In genomic region chr9:5767968-5768932, GRCh38 we compare ENCODE assay signal across 10 cellular contexts.
A peak's percentile ranks its signal among the peaks of the same experiment; 100 is the strongest.
DNase-seq lines count a peak whose midpoint lies in the region; ATAC-seq and TF ChIP-seq lines count a peak whose summit lies in the region.
"Had no signal": no experiment of that assay in that cellular context is flagged by ENCODE, and none has a peak within 500 bp of the region (broad histone marks: within the 10 kb centered on the region; RNA-seq: fewer than 3 reads in every experiment).

No MANE protein-coding gene starts in this region.

- H3K9me3 ChIP-seq in IMR-90 (ENCODE audit: control insufficient read depth, insufficient read depth, low read length): no peaks in the 10 kb centered on the region

- no peak for TF ChIP-seq CTCF in IMR-90 (conservative IDR thresholded peaks at IDR 0.05; ENCODE audit: low read depth, low read length)
- TF ChIP-seq CTCF in chondrocyte (IDR thresholded peaks at IDR 0.05): no peak
- no peak for TF ChIP-seq CTCF in foreskin keratinocyte (conservative IDR thresholded peaks at IDR 0.05)

- peaks cover 61% of the 10 kb centered on the region for H3K36me3 ChIP-seq in IMR-90 (ENCODE audit: control insufficient read depth, insufficient read depth, low read length)

- POLR2A ChIA-PET in IMR-90 (lab: Charles Lee; ENCODE audit: unreplicated experiment): no interaction called here

- H3K4ac ChIP-seq in IMR-90 (ENCODE audit: low read depth, low read length): no peak overlapping the region

- no peak overlapping the region for H3K4me3 Mint-ChIP-seq in chondrocyte (ENCODE audit: unreplicated experiment)

- H2BK120ac ChIP-seq in IMR-90 (ENCODE audit: low read depth, low read length): no peak overlapping the region

- H3K27ac ChIP-seq in IMR-90 (ENCODE audit: insufficient read depth, low read length) (no peak overlapping the region), foreskin keratinocyte (no peak overlapping the region)

- H3K36me3 Mint-ChIP-seq in chondrocyte (ENCODE audit: low read depth): peaks cover 55% of the 10 kb centered on the region

- H2AK5ac ChIP-seq in IMR-90 (ENCODE audit: low read depth, low read length): no peak overlapping the region

- H2AFZ ChIP-seq in IMR-90 (replicated peaks; ENCODE audit: low read length, poor library complexity): no peak overlapping the region

- peaks cover 4% of the 10 kb centered on the region for H3K4me1 Mint-ChIP-seq in chondrocyte (ENCODE audit: low read depth)

- no peak for TF ChIP-seq RAD21 in IMR-90 (IDR thresholded peaks at IDR 0.05; ENCODE audit: low read length)

- no peak overlapping the region for H2AK9ac ChIP-seq in IMR-90 (replicated peaks; ENCODE audit: low read depth, low read length, poor library complexity)

- ATAC-seq in GM19351 (IDR thresholded peaks at IDR 0.05; ENCODE audit: unreplicated experiment) (peak; percentile 47), IMR-90 (ENCODE audit: low read depth) (peak; percentile 40; the same call in 1 of the 2 replicates), GM21528 (IDR thresholded peaks at IDR 0.05; ENCODE audit: low FRiP score, unreplicated experiment) (no peak), Right ventricle myocardium superior (ENCODE audit: poor library complexity) (no peak), foreskin keratinocyte (no peak)

- CTCF ChIA-PET in IMR-90 (lab: Yijun Ruan, JAX): interaction anchor here (0.6 kb wide), 1 partner anchor 121 kb away, joined by 4 read pairs; no protein-coding TSS in a partner anchor

- no peak overlapping the region for H3K18ac ChIP-seq in IMR-90 (ENCODE audit: low read depth, low read length)

- H3K9ac ChIP-seq in IMR-90 (ENCODE audit: low read depth, low read length): no peak overlapping the region

- peak overlapping the region; percentile 36 for H3K27ac Mint-ChIP-seq in chondrocyte (ENCODE audit: unreplicated experiment)

- in situ Hi-C loops in IMR-90 (cut with MboI; ENCODE audit: low sequenced_read_pairs): no loop called here

- H3K9me3 Mint-ChIP-seq in chondrocyte (ENCODE audit: low read depth): no peaks in the 10 kb centered on the region

- H3K4me2 ChIP-seq in IMR-90 (ENCODE audit: low read depth, low read length): no peak overlapping the region

- H2BK5ac ChIP-seq in IMR-90 (ENCODE audit: low read depth, low read length, poor library complexity, severe bottlenecking): no peak overlapping the region

- no peak overlapping the region for H3K23ac ChIP-seq in IMR-90 (ENCODE audit: low read depth, low read length)

- no peak overlapping the region for H3K56ac ChIP-seq in IMR-90 (ENCODE audit: extremely low read depth, insufficient read depth, low read length)

- H3K27me3 ChIP-seq in IMR-90 (ENCODE audit: control insufficient read depth, insufficient read depth, low read length) (no peaks in the 10 kb centered on the region), foreskin keratinocyte (no peaks in the 10 kb centered on the region)

- DNase-seq in IMR-90: no peak
- DNase-seq in chondrocyte (ENCODE audit: low spot score): no peak
- DNase-seq in hippocampal formation (lab: John Stamatoyannopoulos, UW): no peak
- no peak for DNase-seq in Right ventricle myocardium superior
- DNase-seq in foreskin keratinocyte: no peak
- DNase-seq: anterior cingulate cortex, posterior cingulate gyrus had no signal

- H3K4me3 ChIP-seq in GM08714 (ENCODE audit: low read length): peak overlapping the region; percentile 8; the same call in 1 of the 2 replicates
- no peak overlapping the region for H3K4me3 ChIP-seq in IMR-90 (ENCODE audit: insufficient read depth, low read depth, low read length)

- peaks cover 26% of the 10 kb centered on the region in 2 experiments; a peak in 3 of 4 replicates for H3K79me1 ChIP-seq in IMR-90 (ENCODE audit: low read depth in 1 of 2, low read length in 2 of 2)

- intact Hi-C loops in IMR-90 (cut with micrococcal nuclease): no loop called here
- intact Hi-C loops in Right ventricle myocardium superior (cut with DNase I): no loop called here

- dilution Hi-C loops in IMR-90 (cut with HindIII; ENCODE audit: low sequenced_read_pairs, unreplicated experiment): no loop called here

- no peak overlapping the region for H4K5ac ChIP-seq in IMR-90 (ENCODE audit: low read depth, low read length)

- BruUV-seq in IMR-90 (replicated peaks; lab: Mats Ljungman, UMichigan): no TSS peak

- no peaks in the 10 kb centered on the region for H3K27me3 Mint-ChIP-seq in chondrocyte (ENCODE audit: low read depth)

- H3K4me1 ChIP-seq in IMR-90 (ENCODE audit: control insufficient read depth, insufficient read depth, low read length) (peaks cover 3% of the 10 kb centered on the region), foreskin keratinocyte (no peaks in the 10 kb centered on the region)

- no peak for TF ChIP-seq POLR2A in IMR-90 (IDR thresholded peaks at IDR 0.05; ENCODE audit: low read depth, low read length)

- no CpG with 5 or more reads among the region's 5 CpGs for WGBS in IMR-90 (ENCODE audit: extremely low coverage in 2 of 2, insufficient read length in 1 of 2), 2 experiments

- H2BK15ac ChIP-seq in IMR-90 (ENCODE audit: low read depth, low read length): no peak overlapping the region

- no peak overlapping the region for H4K91ac ChIP-seq in IMR-90 (ENCODE audit: insufficient read depth, low read depth, low read length)

- H4K20me1 ChIP-seq in IMR-90 (ENCODE audit: insufficient read depth, low read length): no peaks in the 10 kb centered on the region

- no peak overlapping the region for H3K14ac ChIP-seq in IMR-90 (replicated peaks; ENCODE audit: low read depth, low read length)

- H4K8ac ChIP-seq in IMR-90 (ENCODE audit: low read depth in 2 of 2, low read length in 2 of 2): no peak overlapping the region

- peaks cover 3% of the 10 kb centered on the region for H3K9me1 ChIP-seq in IMR-90 (ENCODE audit: insufficient read depth, low read length)

- H2BK20ac ChIP-seq in IMR-90 (ENCODE audit: low read depth, low read length): no peak overlapping the region

TF ChIP-seq in IMR-90, 13 proteins besides CTCF, POLR2A, EP300 and RAD21:
- TF ChIP-seq CEBPB (IDR thresholded peaks at IDR 0.05; ENCODE audit: low read depth, low read length): 0 out of 2 replicates have a peak, but pooled peaks have one; percentile 6
- TF ChIP-seq USF2 (IDR thresholded peaks at IDR 0.05; ENCODE audit: low read depth, low read length): no peak
- TF ChIP-seq BHLHE40 (IDR thresholded peaks at IDR 0.05; ENCODE audit: low read depth, low read length): no peak

Comparison
In these comparisons a context has a peak if more than half of its experiments do, and no peak if none do; other contexts are left out.
1. ATAC-seq: peak in GM19351 (single experiment) and IMR-90 (single experiment); none in GM21528 (single experiment), Right ventricle myocardium superior (single experiment) and foreskin keratinocyte (single experiment).